Comparison of ENCODE assay signal across 1 cellular context in the genomic region with DNA sequence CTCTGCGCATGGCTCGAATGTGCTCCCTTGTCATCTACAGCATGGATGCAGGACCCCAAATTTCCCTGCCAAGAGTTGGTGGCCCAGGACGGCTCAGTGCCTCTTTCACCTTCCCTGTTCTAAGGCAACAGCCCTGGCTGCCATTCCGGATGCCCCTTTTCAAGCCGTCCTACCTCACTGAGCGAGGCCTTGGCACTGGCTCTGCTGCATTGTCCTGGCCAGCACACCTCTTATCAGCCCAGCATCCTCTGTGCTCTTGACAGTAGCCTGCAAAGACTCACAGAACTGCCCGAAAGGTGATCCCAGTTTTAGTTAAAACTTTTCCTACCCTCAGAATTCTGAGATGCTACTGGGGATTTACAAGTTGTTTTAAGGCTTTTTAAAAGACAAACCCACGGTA.
TF ChIP-seq lines count a peak whose summit lies in the region.

No MANE protein-coding gene starts in this region.

TF ChIP-seq in GM23338, 12 proteins besides CTCF, POLR2A, EP300 and RAD21:
- TF ChIP-seq, protein P1, sequence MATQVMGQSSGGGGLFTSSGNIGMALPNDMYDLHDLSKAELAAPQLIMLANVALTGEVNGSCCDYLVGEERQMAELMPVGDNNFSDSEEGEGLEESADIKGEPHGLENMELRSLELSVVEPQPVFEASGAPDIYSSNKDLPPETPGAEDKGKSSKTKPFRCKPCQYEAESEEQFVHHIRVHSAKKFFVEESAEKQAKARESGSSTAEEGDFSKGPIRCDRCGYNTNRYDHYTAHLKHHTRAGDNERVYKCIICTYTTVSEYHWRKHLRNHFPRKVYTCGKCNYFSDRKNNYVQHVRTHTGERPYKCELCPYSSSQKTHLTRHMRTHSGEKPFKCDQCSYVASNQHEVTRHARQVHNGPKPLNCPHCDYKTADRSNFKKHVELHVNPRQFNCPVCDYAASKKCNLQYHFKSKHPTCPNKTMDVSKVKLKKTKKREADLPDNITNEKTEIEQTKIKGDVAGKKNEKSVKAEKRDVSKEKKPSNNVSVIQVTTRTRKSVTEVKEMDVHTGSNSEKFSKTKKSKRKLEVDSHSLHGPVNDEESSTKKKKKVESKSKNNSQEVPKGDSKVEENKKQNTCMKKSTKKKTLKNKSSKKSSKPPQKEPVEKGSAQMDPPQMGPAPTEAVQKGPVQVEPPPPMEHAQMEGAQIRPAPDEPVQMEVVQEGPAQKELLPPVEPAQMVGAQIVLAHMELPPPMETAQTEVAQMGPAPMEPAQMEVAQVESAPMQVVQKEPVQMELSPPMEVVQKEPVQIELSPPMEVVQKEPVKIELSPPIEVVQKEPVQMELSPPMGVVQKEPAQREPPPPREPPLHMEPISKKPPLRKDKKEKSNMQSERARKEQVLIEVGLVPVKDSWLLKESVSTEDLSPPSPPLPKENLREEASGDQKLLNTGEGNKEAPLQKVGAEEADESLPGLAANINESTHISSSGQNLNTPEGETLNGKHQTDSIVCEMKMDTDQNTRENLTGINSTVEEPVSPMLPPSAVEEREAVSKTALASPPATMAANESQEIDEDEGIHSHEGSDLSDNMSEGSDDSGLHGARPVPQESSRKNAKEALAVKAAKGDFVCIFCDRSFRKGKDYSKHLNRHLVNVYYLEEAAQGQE (IDR thresholded peaks at IDR 0.05; ENCODE audit: unreplicated experiment) = no peak
- TF ChIP-seq JUNB (IDR thresholded peaks at IDR 0.05; ENCODE audit: unreplicated experiment) = no peak
TF ChIP-seq in GM23338: peak in this region for 0.
